Comparison of ENCODE assay signal across 13 cellular contexts in the genomic region with DNA sequence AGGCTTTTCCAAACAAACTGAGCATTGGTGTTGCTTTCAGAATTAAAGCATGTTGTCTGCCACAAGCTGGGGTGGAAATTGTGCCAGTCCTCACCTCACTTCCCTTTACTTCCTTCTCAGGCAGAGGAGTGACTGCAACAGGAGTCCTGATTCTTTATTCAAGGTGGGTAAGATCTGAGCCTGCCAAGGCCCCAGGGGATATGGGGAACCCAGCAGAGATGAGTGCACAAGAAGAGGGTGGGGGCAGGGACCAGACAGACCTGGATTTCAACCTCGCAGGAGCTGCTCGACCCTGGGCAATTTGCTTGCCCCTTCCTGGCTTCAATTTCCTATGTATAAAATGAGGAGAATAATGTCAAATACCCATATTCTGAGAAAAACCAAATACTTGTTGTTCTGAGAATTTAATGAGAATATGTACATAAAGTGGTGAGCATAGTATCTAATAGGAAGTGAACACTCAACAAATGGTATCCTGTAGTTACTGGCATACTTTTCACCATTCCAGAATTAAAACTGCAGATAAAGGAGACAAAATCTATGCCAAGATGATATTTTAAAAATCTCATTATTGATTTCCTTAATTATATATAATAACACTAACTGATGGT. TPM values are rescaled to one million over a fixed set of nuclear protein-coding genes. Genes with fewer than 3 reads are reported as not detected.
DNase-seq lines count a peak whose midpoint lies in the region; ATAC-seq and TF ChIP-seq lines count a peak whose summit lies in the region.
"Had no signal": no experiment of that assay in that cellular context is flagged by ENCODE, and none has a peak within 500 bp of the region (broad histone marks: within the 10 kb centered on the region; RNA-seq: fewer than 3 reads in every experiment).

No MANE protein-coding gene starts in this region.

- H3K9me3 Mint-ChIP-seq in activated naive CD8-positive, alpha-beta T cell treated with anti-CD3 and anti-CD28 coated beads, Interleukin-2, amount 10 ng/mL, durations not matched to agents 7 days and 5 days = no peaks in the 10 kb centered on the region
- H3K9me3 Mint-ChIP-seq in activated naive CD8-positive, alpha-beta T cell treated with anti-CD3 and anti-CD28 coated beads, Interleukin-2, amount 50 U/mL, for 24 hours = no peaks in the 10 kb centered on the region
- H3K9me3 Mint-ChIP-seq in WTC11 = no peaks in the 10 kb centered on the region
- H3K9me3 Mint-ChIP-seq in activated naive CD4-positive, alpha-beta T cell treated with anti-CD3 and anti-CD28 coated beads, Interleukin-2, amount 10 ng/mL, durations not matched to agents 7 days and 5 days = no peaks in the 10 kb centered on the region

- H3K36me3 Mint-ChIP-seq in activated naive CD8-positive, alpha-beta T cell treated with anti-CD3 and anti-CD28 coated beads, Interleukin-2, amount 10 ng/mL, durations not matched to agents 7 days and 5 days = peaks cover 29% of the 10 kb centered on the region
- H3K36me3 Mint-ChIP-seq in activated naive CD8-positive, alpha-beta T cell treated with anti-CD3 and anti-CD28 coated beads, Interleukin-2, amount 50 U/mL, for 24 hours (ENCODE audit: low read depth) = peaks cover 12% of the 10 kb centered on the region
- H3K36me3 Mint-ChIP-seq in WTC11 = no peaks in the 10 kb centered on the region
- no peaks in the 10 kb centered on the region for H3K36me3 Mint-ChIP-seq in activated naive CD4-positive, alpha-beta T cell treated with anti-CD3 and anti-CD28 coated beads, Interleukin-2, amount 10 ng/mL, durations not matched to agents 7 days and 5 days

- peak in 2 of 3 experiments; percentile 30 to 61 for DNase-seq in NCI-H1417 (lab: John Stamatoyannopoulos, UW)
- DNase-seq in NCI-H1417 treated with DMSO at 0.1 percent for 48 hours (lab: John Stamatoyannopoulos, UW) = no peak
- peak; percentile 39 for DNase-seq in activated naive CD8-positive, alpha-beta T cell treated with anti-CD3 and anti-CD28 coated beads, Interleukin-2, amount 10 ng/mL, durations not matched to agents 7 days and 5 days
- no peak for DNase-seq in activated naive CD8-positive, alpha-beta T cell treated with anti-CD3 and anti-CD28 coated beads, Interleukin-2, amount 50 U/mL, for 24 hours
- DNase-seq in WTC11 (ENCODE audit: low spot score) = no peak
- no peak for DNase-seq in activated naive CD4-positive, alpha-beta T cell treated with anti-CD3 and anti-CD28 coated beads, Interleukin-2, amount 10 ng/mL, durations not matched to agents 7 days and 5 days
- no peak for DNase-seq in NCI-H187 (lab: John Stamatoyannopoulos, UW)
- DNase-seq in NCI-H2171 (lab: John Stamatoyannopoulos, UW) = no peak
- DNase-seq: EL, IMR-90, NCI-H510A, PC-3, SW 1271 had no signal

- CTCF ChIA-PET in WTC11 (lab: Charles Lee) = interaction anchor here (2.5 kb wide), 1 partner anchor 19 kb away, joined by 7 read pairs; no protein-coding TSS in a partner anchor
- CTCF ChIA-PET in activated naive CD4-positive, alpha-beta T cell treated with anti-CD3 and anti-CD28 coated beads, Interleukin-2, amount 10 ng/mL, durations not matched to agents 7 days and 5 days (lab: Charles Lee) = interaction anchor here (0.6 to 3.6 kb wide), 6 partner anchors 9 to 765 kb away, joined by 3 to 28 read pairs (median 4); no protein-coding TSS in a partner anchor

- TF ChIP-seq CTCF in WTC11 (IDR thresholded peaks at IDR 0.05) = no peak

- peak overlapping the region; percentile 69 for H3K27ac Mint-ChIP-seq in activated naive CD8-positive, alpha-beta T cell treated with anti-CD3 and anti-CD28 coated beads, Interleukin-2, amount 10 ng/mL, durations not matched to agents 7 days and 5 days
- no peak overlapping the region for H3K27ac Mint-ChIP-seq in activated naive CD8-positive, alpha-beta T cell treated with anti-CD3 and anti-CD28 coated beads, Interleukin-2, amount 50 U/mL, for 24 hours
- no peak overlapping the region for H3K27ac Mint-ChIP-seq in WTC11
- no peak overlapping the region for H3K27ac Mint-ChIP-seq in activated naive CD4-positive, alpha-beta T cell treated with anti-CD3 and anti-CD28 coated beads, Interleukin-2, amount 10 ng/mL, durations not matched to agents 7 days and 5 days

- ATAC-seq in activated naive CD8-positive, alpha-beta T cell treated with anti-CD3 and anti-CD28 coated beads, Interleukin-2, amount 10 ng/mL, durations not matched to agents 7 days and 5 days (ENCODE audit: low read depth) = peak; percentile 65
- no peak for ATAC-seq in activated naive CD8-positive, alpha-beta T cell treated with anti-CD3 and anti-CD28 coated beads, Interleukin-2, amount 50 U/mL, for 24 hours
- ATAC-seq in WTC11 = peak; percentile 57
- ATAC-seq: PC-3 had no signal

- H3K27me3 Mint-ChIP-seq in activated naive CD8-positive, alpha-beta T cell treated with anti-CD3 and anti-CD28 coated beads, Interleukin-2, amount 10 ng/mL, durations not matched to agents 7 days and 5 days = no peaks in the 10 kb centered on the region
- H3K27me3 Mint-ChIP-seq in activated naive CD8-positive, alpha-beta T cell treated with anti-CD3 and anti-CD28 coated beads, Interleukin-2, amount 50 U/mL, for 24 hours = no peaks in the 10 kb centered on the region
- no peaks in the 10 kb centered on the region; the same call in 1 of the 2 replicates for H3K27me3 Mint-ChIP-seq in WTC11 (ENCODE audit: low read depth)
- H3K27me3 Mint-ChIP-seq in activated naive CD4-positive, alpha-beta T cell treated with anti-CD3 and anti-CD28 coated beads, Interleukin-2, amount 10 ng/mL, durations not matched to agents 7 days and 5 days = no peaks in the 10 kb centered on the region

- peaks cover 47% of the 10 kb centered on the region for H3K4me1 Mint-ChIP-seq in activated naive CD8-positive, alpha-beta T cell treated with anti-CD3 and anti-CD28 coated beads, Interleukin-2, amount 10 ng/mL, durations not matched to agents 7 days and 5 days
- peaks cover 17% of the 10 kb centered on the region for H3K4me1 Mint-ChIP-seq in activated naive CD8-positive, alpha-beta T cell treated with anti-CD3 and anti-CD28 coated beads, Interleukin-2, amount 50 U/mL, for 24 hours
- H3K4me1 Mint-ChIP-seq in WTC11 = peaks cover 20% of the 10 kb centered on the region
- H3K4me1 Mint-ChIP-seq in activated naive CD4-positive, alpha-beta T cell treated with anti-CD3 and anti-CD28 coated beads, Interleukin-2, amount 10 ng/mL, durations not matched to agents 7 days and 5 days = peaks cover 16% of the 10 kb centered on the region

- H3K4me3 Mint-ChIP-seq in activated naive CD8-positive, alpha-beta T cell treated with anti-CD3 and anti-CD28 coated beads, Interleukin-2, amount 10 ng/mL, durations not matched to agents 7 days and 5 days = peak overlapping the region; percentile 73
- no peak overlapping the region for H3K4me3 Mint-ChIP-seq in activated naive CD8-positive, alpha-beta T cell treated with anti-CD3 and anti-CD28 coated beads, Interleukin-2, amount 50 U/mL, for 24 hours
- no peak overlapping the region for H3K4me3 Mint-ChIP-seq in WTC11
- no peak overlapping the region for H3K4me3 Mint-ChIP-seq in activated naive CD4-positive, alpha-beta T cell treated with anti-CD3 and anti-CD28 coated beads, Interleukin-2, amount 10 ng/mL, durations not matched to agents 7 days and 5 days

- POLR2A ChIA-PET in activated naive CD8-positive, alpha-beta T cell treated with anti-CD3 and anti-CD28 coated beads, Interleukin-2, amount 10 ng/mL, durations not matched to agents 7 days and 5 days (lab: Charles Lee) = interaction anchor here (0.6 to 1.3 kb wide), 5 partner anchors 10 to 19 kb away, joined by 3 to 4 read pairs (median 3); no protein-coding TSS in a partner anchor
- POLR2A ChIA-PET in WTC11 (lab: Charles Lee) = no interaction called here

TF ChIP-seq in WTC11, 78 proteins besides CTCF, POLR2A, EP300 and RAD21 (continues in another document):
- TF ChIP-seq, protein P1, sequence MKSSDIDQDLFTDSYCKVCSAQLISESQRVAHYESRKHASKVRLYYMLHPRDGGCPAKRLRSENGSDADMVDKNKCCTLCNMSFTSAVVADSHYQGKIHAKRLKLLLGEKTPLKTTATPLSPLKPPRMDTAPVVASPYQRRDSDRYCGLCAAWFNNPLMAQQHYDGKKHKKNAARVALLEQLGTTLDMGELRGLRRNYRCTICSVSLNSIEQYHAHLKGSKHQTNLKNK (CRISPR knock-in tag; IDR thresholded peaks at IDR 0.05) = no peak
- no peak for TF ChIP-seq NR3C1 (CRISPR knock-in tag; conservative IDR thresholded peaks at IDR 0.05; ENCODE audit: low read depth)
- TF ChIP-seq ZNF232 (CRISPR knock-in tag; IDR thresholded peaks at IDR 0.05) = no peak
- TF ChIP-seq, protein P2, sequence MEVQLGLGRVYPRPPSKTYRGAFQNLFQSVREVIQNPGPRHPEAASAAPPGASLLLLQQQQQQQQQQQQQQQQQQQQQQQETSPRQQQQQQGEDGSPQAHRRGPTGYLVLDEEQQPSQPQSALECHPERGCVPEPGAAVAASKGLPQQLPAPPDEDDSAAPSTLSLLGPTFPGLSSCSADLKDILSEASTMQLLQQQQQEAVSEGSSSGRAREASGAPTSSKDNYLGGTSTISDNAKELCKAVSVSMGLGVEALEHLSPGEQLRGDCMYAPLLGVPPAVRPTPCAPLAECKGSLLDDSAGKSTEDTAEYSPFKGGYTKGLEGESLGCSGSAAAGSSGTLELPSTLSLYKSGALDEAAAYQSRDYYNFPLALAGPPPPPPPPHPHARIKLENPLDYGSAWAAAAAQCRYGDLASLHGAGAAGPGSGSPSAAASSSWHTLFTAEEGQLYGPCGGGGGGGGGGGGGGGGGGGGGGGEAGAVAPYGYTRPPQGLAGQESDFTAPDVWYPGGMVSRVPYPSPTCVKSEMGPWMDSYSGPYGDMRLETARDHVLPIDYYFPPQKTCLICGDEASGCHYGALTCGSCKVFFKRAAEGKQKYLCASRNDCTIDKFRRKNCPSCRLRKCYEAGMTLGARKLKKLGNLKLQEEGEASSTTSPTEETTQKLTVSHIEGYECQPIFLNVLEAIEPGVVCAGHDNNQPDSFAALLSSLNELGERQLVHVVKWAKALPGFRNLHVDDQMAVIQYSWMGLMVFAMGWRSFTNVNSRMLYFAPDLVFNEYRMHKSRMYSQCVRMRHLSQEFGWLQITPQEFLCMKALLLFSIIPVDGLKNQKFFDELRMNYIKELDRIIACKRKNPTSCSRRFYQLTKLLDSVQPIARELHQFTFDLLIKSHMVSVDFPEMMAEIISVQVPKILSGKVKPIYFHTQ (CRISPR knock-in tag; IDR thresholded peaks at IDR 0.05) = no peak
- no peak for TF ChIP-seq NR2C2 (CRISPR knock-in tag; IDR thresholded peaks at IDR 0.05)
- no peak for TF ChIP-seq ZNF317 (CRISPR knock-in tag; IDR thresholded peaks at IDR 0.05; ENCODE audit: borderline replicate concordance, low read depth)
- TF ChIP-seq ZBTB21 (CRISPR knock-in tag; IDR thresholded peaks at IDR 0.05; ENCODE audit: borderline replicate concordance) = no peak

RNA-seq across cellular contexts. Expression of a gene that starts 17.8 kb away (rescaled TPM):
- 10 to 100 TPM; 19.2 to 19.5 TPM for total RNA-seq in activated naive CD8-positive, alpha-beta T cell treated with anti-CD3 and anti-CD28 coated beads, Interleukin-2, amount 10 ng/mL, durations not matched to agents 7 days and 5 days
- total RNA-seq in WTC11 (2021) = 6.8 to 6.9 TPM (median 6.8 TPM) in 3 replicates

Comparison
In these comparisons a context has a peak if more than half of its experiments do, and no peak if none do; other contexts are left out.
1. DNase-seq: peak in NCI-H1417 (2 of 3) and activated naive CD8-positive, alpha-beta T cell treated with anti-CD3 and anti-CD28 coated beads, Interleukin-2, amount 10 ng/mL, durations not matched to agents 7 days and 5 days (single experiment); none in NCI-H1417 treated with DMSO at 0.1 percent for 48 hours (single experiment), activated naive CD8-positive, alpha-beta T cell treated with anti-CD3 and anti-CD28 coated beads, Interleukin-2, amount 50 U/mL, for 24 hours (single experiment), WTC11 (single experiment), activated naive CD4-positive, alpha-beta T cell treated with anti-CD3 and anti-CD28 coated beads, Interleukin-2, amount 10 ng/mL, durations not matched to agents 7 days and 5 days (single experiment), NCI-H187 (0 of 2) and NCI-H2171 (single experiment).